In the genomic region with DNA sequence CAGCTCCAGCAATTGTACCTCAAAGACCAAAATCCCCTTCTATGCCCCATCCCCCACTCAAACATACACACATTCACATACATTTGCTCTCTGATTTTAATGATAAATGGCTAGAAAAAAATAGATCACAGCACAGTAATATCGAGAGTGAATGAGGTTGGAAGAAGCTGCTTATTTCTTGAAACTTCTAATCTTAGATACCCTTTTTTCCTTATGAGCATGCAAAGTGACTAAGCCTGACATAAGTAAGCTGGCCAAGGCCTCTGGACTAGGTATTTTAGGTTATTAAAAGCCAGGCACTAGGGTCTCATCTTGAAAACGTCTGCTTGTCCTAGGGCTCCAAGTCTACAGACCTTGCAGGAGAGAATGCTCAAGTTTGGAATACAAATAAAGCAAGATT, we compare ENCODE assay signal across 11 cellular contexts.
DNase-seq lines count a peak whose midpoint lies in the region; ATAC-seq, FAIRE-seq and TF ChIP-seq lines count a peak whose summit lies in the region.
"Had no signal": no experiment of that assay in that cellular context is flagged by ENCODE, and none has a peak within 500 bp of the region (broad histone marks: within the 10 kb centered on the region; RNA-seq: fewer than 3 reads in every experiment).

No MANE protein-coding gene starts in this region.

- H3K4me1 ChIP-seq in GM12878 (ENCODE audit: control insufficient read depth, insufficient read depth, low read length) (peaks cover 37% of the 10 kb centered on the region), A673 (ENCODE audit: insufficient read depth, low read length, poor library complexity, severe bottlenecking) (peaks cover 8% of the 10 kb centered on the region)

- DNase-seq in GM10248 (ENCODE audit: extremely low spot score): peak; percentile 24
- peak; percentile 62 for DNase-seq in GM12878 (ENCODE audit: low read depth, low spot score)
- no peak for DNase-seq in A673 (ENCODE audit: low spot score)
- no peak for DNase-seq in NCI-H345 treated with DMSO at 0.1 percent for 48 hours (lab: John Stamatoyannopoulos, UW; ENCODE audit: unreplicated experiment)
- DNase-seq in activated gamma-delta T cell treated with Interleukin-2 at 50 U/mL for 16 hours: no peak
- DNase-seq in hippocampal formation (lab: John Stamatoyannopoulos, UW): no peak

- peak overlapping the region; percentile 72 for H3K4me2 ChIP-seq in GM12878 (ENCODE audit: control insufficient read depth, insufficient read depth)

- H3K27ac ChIP-seq in GM12878 (ENCODE audit: control insufficient read depth, insufficient read depth) (peak overlapping the region; percentile 53), A673 (ENCODE audit: low read depth, low read length, poor library complexity, severe bottlenecking) (no peak overlapping the region)
- H3K27ac ChIP-seq: parathyroid adenoma had no signal

- POLR2A ChIA-PET in GM10248 (lab: Yijun Ruan, JAX) (interaction anchor here (0.7 kb wide), 1 partner anchor 722 kb away, joined by 3 read pairs; no protein-coding TSS in a partner anchor), GM12878 (lab: Charles Lee) (no interaction called here), A673 (lab: Charles Lee; ENCODE audit: low non-redundant PET) (no interaction called here)

- ATAC-seq in GM19023 (IDR thresholded peaks at IDR 0.05; ENCODE audit: unreplicated experiment) (peak; percentile 42), HG03039 (IDR thresholded peaks at IDR 0.05; ENCODE audit: unreplicated experiment) (peak; percentile 44), GM12878 (peak; percentile 77)

- SMC1A ChIA-PET in GM12878 (lab: Charles Lee; ENCODE audit: uncharacterized antibody, unreplicated experiment): interaction anchor here (1.3 to 1.5 kb wide), 2 partner anchors 10 to 17 kb away, joined by 3 read pairs; no protein-coding TSS in a partner anchor

- no peaks in the 10 kb centered on the region for H4K20me1 ChIP-seq in GM12878 (ENCODE audit: control insufficient read depth, insufficient read depth)

- TF ChIP-seq CTCF in GM10248 (IDR thresholded peaks at IDR 0.05; ENCODE audit: control extremely low read depth, extremely low read depth, low read depth, missing control alignments) (no peak), GM12878 (IDR thresholded peaks at IDR 0.05 in 2 of 3, conservative IDR thresholded peaks at IDR 0.05 in 1 of 3; ENCODE audit: control insufficient read depth in 2 of 3, extremely low read depth in 1 of 3, insufficient read depth in 1 of 3, low read depth in 3 of 3, low read length in 3 of 3) (no peak), A673 (conservative IDR thresholded peaks at IDR 0.05; ENCODE audit: low read depth, low read length) (no peak)

- BruUV-seq in GM12878 (replicated peaks; lab: Mats Ljungman, UMichigan) (no TSS peak), A673 (replicated peaks; lab: Mats Ljungman, UMichigan) (no TSS peak)

- in situ Hi-C loops in GM12878 (cut with MboI): no loop called here

- no peaks in the 10 kb centered on the region for H3K79me2 ChIP-seq in GM12878 (ENCODE audit: control insufficient read depth, insufficient read depth, low read length)
- H3K79me2 ChIP-seq: parathyroid adenoma had no signal

- TF ChIP-seq RAD21 in GM12878 (IDR thresholded peaks at IDR 0.05; ENCODE audit: insufficient read depth, low read depth, low read length): 0 out of 2 replicates have a peak, but pooled peaks have one; percentile 17

- RAD21 ChIA-PET in GM12878 (lab: Charles Lee; ENCODE audit: unreplicated experiment): interaction anchor here (0.9 kb wide), 1 partner anchor 246 kb away, joined by 4 read pairs; no protein-coding TSS in a partner anchor

- no peak for FAIRE-seq in GM12878 (lab: Jason Lieb, UNC)
- FAIRE-seq: colon, GM19239 had no signal

- H3K9me3 ChIP-seq in GM12878 (replicated peaks; ENCODE audit: control insufficient read depth, insufficient read depth, low read length) (no peaks in the 10 kb centered on the region; the same call in 1 of the 3 replicates), A673 (ENCODE audit: low read depth, low read length, poor library complexity, severe bottlenecking) (peaks cover 1% of the 10 kb centered on the region)

- H3K9ac ChIP-seq in GM12878 (ENCODE audit: control insufficient read depth, insufficient read depth, low read length): no peak overlapping the region
- H3K9ac ChIP-seq: parathyroid adenoma had no signal

- H3K4me3 ChIP-seq in GM12878: 0 out of 2 replicates have a peak overlapping the region, but pooled peaks have one; percentile 10
- no peak overlapping the region for H3K4me3 ChIP-seq in A673 (ENCODE audit: low read depth, low read length, poor library complexity, severe bottlenecking)

- TF ChIP-seq EP300 in GM12878 (IDR thresholded peaks at IDR 0.05; ENCODE audit: borderline replicate concordance in 1 of 2, control insufficient read depth in 1 of 2, low read depth in 2 of 2, low read length in 2 of 2): peak in 1 of 2 experiments; percentile 73; a peak in 1 of 4 replicates

- H3K36me3 ChIP-seq in GM12878 (ENCODE audit: control insufficient read depth in 2 of 2, insufficient read depth in 2 of 2, low read length in 1 of 2): no peaks in the 10 kb centered on the region
- H3K36me3 ChIP-seq in A673 (ENCODE audit: insufficient read depth, low read length, poor library complexity, severe bottlenecking): no peaks in the 10 kb centered on the region

- TF ChIP-seq POLR2A in GM12878 (IDR thresholded peaks at IDR 0.05; ENCODE audit: low read depth, low read length): no peak

- 0% methylated on average over 2 of the region's 2 CpGs for WGBS in GM12878 (ENCODE audit: insufficient coverage, insufficient replicate concordance, low lambda C conversion rate, missing lambda C conversion rate)

- CTCF ChIA-PET in GM10248 (lab: Yijun Ruan, JAX): interaction anchor here (1.3 to 1.5 kb wide), 3 partner anchors 9 to 44 kb away, joined by 4 to 5 read pairs (median 4); no protein-coding TSS in a partner anchor
- CTCF ChIA-PET in GM12878 (lab: Yijun Ruan, JAX): interaction anchor here (0.9 to 1.4 kb wide), 3 partner anchors 16 to 587 kb away, joined by 3 read pairs; no protein-coding TSS in a partner anchor
- CTCF ChIA-PET in A673 (lab: Charles Lee): no interaction called here

- intact Hi-C loops in GM12878 (cut with micrococcal nuclease; ENCODE audit: unreplicated experiment): no loop called here
- intact Hi-C loops in A673 (cut with micrococcal nuclease; ENCODE audit: unreplicated experiment): no loop called here

- no peaks in the 10 kb centered on the region for H3K27me3 ChIP-seq in GM12878 (replicated peaks in 1 of 2; ENCODE audit: control insufficient read depth in 2 of 2, insufficient read depth in 2 of 2, low read length in 1 of 2)
- H3K27me3 ChIP-seq in A673 (replicated peaks; ENCODE audit: insufficient read depth, low read depth, low read length, poor library complexity): no peaks in the 10 kb centered on the region

- H2AFZ ChIP-seq in GM12878 (ENCODE audit: control insufficient read depth, low read depth, low read length): no peak overlapping the region
- H2AFZ ChIP-seq: parathyroid adenoma had no signal

TF ChIP-seq in GM12878, 131 proteins besides CTCF, POLR2A, EP300 and RAD21 (continues in another document):
- TF ChIP-seq DPF2 (IDR thresholded peaks at IDR 0.05) (no peak), CREB1 (IDR thresholded peaks at IDR 0.05; ENCODE audit: low read depth) (peak; percentile 63; the same call in 1 of the 2 replicates), FOS (IDR thresholded peaks at IDR 0.05; ENCODE audit: borderline replicate concordance, extremely low read depth, insufficient read length) (no peak), CREM (IDR thresholded peaks at IDR 0.05; ENCODE audit: low read depth) (peak; percentile 90), MEF2A (IDR thresholded peaks at IDR 0.05; ENCODE audit: insufficient read depth, low read depth, low read length) (peak; percentile 98), BCL11A (IDR thresholded peaks at IDR 0.05; ENCODE audit: low read depth, low read length) (peak; percentile 70; the same call in 1 of the 2 replicates), SREBF2 (IDR thresholded peaks at IDR 0.05; ENCODE audit: low read length) (no peak), NR2C1 (IDR thresholded peaks at IDR 0.05) (no peak), IRF4 (IDR thresholded peaks at IDR 0.05; ENCODE audit: low read depth, low read length) (peak; percentile 86; the same call in 1 of the 2 replicates), POU2F2 (IDR thresholded peaks at IDR 0.05; ENCODE audit: borderline replicate concordance, low read depth, low read length) (0 out of 3 replicates have a peak, but pooled peaks have one; percentile 12), PAX5 (IDR thresholded peaks at IDR 0.05; ENCODE audit: borderline replicate concordance, low read depth, low read length) (no peak), ZNF217 (IDR thresholded peaks at IDR 0.05) (no peak), FOXM1 (IDR thresholded peaks at IDR 0.05; ENCODE audit: low read depth, low read length) (peak; percentile 94), ZBED1 (IDR thresholded peaks at IDR 0.05; ENCODE audit: borderline replicate concordance) (peak; percentile 95), BHLHE40 (IDR thresholded peaks at IDR 0.05; ENCODE audit: borderline replicate concordance in 1 of 2, low read depth in 2 of 2, low read length in 1 of 2) (peak in 1 of 2 experiments; percentile 31; a peak in 1 of 4 replicates)
- TF ChIP-seq, protein P1, sequence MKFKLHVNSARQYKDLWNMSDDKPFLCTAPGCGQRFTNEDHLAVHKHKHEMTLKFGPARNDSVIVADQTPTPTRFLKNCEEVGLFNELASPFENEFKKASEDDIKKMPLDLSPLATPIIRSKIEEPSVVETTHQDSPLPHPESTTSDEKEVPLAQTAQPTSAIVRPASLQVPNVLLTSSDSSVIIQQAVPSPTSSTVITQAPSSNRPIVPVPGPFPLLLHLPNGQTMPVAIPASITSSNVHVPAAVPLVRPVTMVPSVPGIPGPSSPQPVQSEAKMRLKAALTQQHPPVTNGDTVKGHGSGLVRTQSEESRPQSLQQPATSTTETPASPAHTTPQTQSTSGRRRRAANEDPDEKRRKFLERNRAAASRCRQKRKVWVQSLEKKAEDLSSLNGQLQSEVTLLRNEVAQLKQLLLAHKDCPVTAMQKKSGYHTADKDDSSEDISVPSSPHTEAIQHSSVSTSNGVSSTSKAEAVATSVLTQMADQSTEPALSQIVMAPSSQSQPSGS (IDR thresholded peaks at IDR 0.05; ENCODE audit: low read length): peak; percentile 87
- TF ChIP-seq, protein P2, sequence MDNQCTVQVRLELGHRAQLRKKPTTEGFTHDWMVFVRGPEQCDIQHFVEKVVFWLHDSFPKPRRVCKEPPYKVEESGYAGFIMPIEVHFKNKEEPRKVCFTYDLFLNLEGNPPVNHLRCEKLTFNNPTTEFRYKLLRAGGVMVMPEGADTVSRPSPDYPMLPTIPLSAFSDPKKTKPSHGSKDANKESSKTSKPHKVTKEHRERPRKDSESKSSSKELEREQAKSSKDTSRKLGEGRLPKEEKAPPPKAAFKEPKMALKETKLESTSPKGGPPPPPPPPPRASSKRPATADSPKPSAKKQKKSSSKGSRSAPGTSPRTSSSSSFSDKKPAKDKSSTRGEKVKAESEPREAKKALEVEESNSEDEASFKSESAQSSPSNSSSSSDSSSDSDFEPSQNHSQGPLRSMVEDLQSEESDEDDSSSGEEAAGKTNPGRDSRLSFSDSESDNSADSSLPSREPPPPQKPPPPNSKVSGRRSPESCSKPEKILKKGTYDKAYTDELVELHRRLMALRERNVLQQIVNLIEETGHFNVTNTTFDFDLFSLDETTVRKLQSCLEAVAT (IDR thresholded peaks at IDR 0.05): no peak

Comparison
In these comparisons a context has a peak if more than half of its experiments do, and no peak if none do; other contexts are left out.
1. DNase-seq: peak in GM10248 (single experiment) and GM12878 (single experiment); none in A673 (single experiment), NCI-H345 treated with DMSO at 0.1 percent for 48 hours (single experiment), activated gamma-delta T cell treated with Interleukin-2 at 50 U/mL for 16 hours (single experiment) and hippocampal formation (0 of 2).
2. Peak in every context shown above with its lines, with median percentiles within 50 percentile points of each other: ATAC-seq.